Comparison of ENCODE assay signal across 25 cellular contexts in the genomic region with DNA sequence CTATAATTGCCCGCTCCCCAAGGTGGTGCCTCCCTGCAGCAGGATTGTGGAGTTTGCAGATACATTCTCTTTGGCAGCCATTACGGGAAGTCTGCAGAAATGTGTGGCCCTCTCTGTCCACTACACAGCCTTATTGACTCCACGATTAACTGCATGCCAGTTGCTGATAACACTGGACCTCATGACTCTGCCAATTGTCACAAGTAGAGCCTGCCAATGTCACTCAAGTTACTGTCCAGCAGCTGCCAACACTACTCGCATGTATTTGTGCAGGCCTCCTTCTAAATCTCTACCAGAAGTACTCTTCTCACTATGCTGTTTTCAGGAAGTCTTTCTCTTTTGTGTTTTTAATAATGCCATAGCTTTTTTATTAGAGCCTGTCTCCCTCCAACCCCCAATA.
"Had no signal": no experiment of that assay in that cellular context is flagged by ENCODE, and none has a peak within 500 bp of the region (broad histone marks: within the 10 kb centered on the region; RNA-seq: fewer than 3 reads in every experiment).

No MANE protein-coding gene starts in this region.

- H3K36me3 ChIP-seq: neural progenitor cell, stomach, tibial artery, upper lobe of right lung had no signal

- H3K9me3 ChIP-seq: stomach, tibial artery, upper lobe of right lung had no signal

- H3K27me3 ChIP-seq: neural progenitor cell, stomach, tibial artery, upper lobe of right lung had no signal

- H3K4me3 ChIP-seq: neural progenitor cell, smooth muscle cell, stomach, tibial artery, upper lobe of right lung had no signal

- ATAC-seq: activated CD4-positive, alpha-beta T cell treated with anti-CD3 and anti-CD28 coated beads for 36 hours; activated CD8-positive, alpha-beta memory T cell treated with anti-CD3 and anti-CD28 coated beads, Interleukin-2, amount 10 ng/mL, durations not matched to agents 7 days and 5 days; activated CD8-positive, alpha-beta T cell treated with anti-CD3 and anti-CD28 coated beads, Interleukin-2, amount 10 ng/mL, durations not matched to agents 7 days and 5 days; activated naive CD8-positive, alpha-beta T cell treated with anti-CD3 and anti-CD28 coated beads, Interleukin-2, amount 50 U/mL, for 24 hours; natural killer cell; sciatic nerve; stimulated activated naive B cell treated with anti-CD40 and anti-IgM and Interleukin-4, amounts not matched to agents 10 μg/mL and 1 μg/mL and 100 μg/mL, for 72 hours; upper lobe of right lung had no signal

- H3K4me1 ChIP-seq: neural progenitor cell, parathyroid adenoma, stomach, tibial artery, upper lobe of right lung had no signal

- DNase-seq: activated CD4-positive, alpha-beta T cell treated with anti-CD3 and anti-CD28 coated beads for 36 hours; activated CD4-positive, CD25-positive, alpha-beta regulatory T cell; activated CD8-positive, alpha-beta memory T cell treated with anti-CD3 and anti-CD28 coated beads, Interleukin-2, amount 10 ng/mL, durations not matched to agents 7 days and 5 days; activated CD8-positive, alpha-beta T cell treated with anti-CD3 and anti-CD28 coated beads, Interleukin-2, amount 10 ng/mL, durations not matched to agents 7 days and 5 days; activated naive CD8-positive, alpha-beta T cell treated with anti-CD3 and anti-CD28 coated beads, Interleukin-2, amount 50 U/mL, for 24 hours; activated T-cell treated with anti-CD3 and anti-CD28 coated beads, Interleukin-2, amount 50 U/mL, for 48 hours; amygdala; central memory CD4-positive, alpha-beta T cell; head of caudate nucleus; kidney glomerular epithelial cell; midbrain; natural killer cell; occipital lobe; stimulated activated CD4-positive, alpha-beta T cell treated with anti-CD3 and anti-CD28 coated beads, Interleukin-1b, Interleukin-23, amount 100 ng/mL, for 48 hours; stimulated activated CD4-positive, alpha-beta T cell treated with anti-CD3 and anti-CD28 coated beads, Interleukin-4, amount 100 ng/mL, for 4 hours; stimulated activated CD8-positive, alpha-beta memory T cell treated with anti-CD3 and anti-CD28 coated beads, Interleukin-4, amount 100 ng/mL, for 48 hours; stimulated activated naive B cell treated with anti-CD40 and anti-IgM and Interleukin-4, amounts not matched to agents 10 μg/mL and 1 μg/mL and 100 μg/mL, for 72 hours; stomach; T-helper 1 cell; tibial artery; upper lobe of right lung had no signal

- H3K27ac ChIP-seq: neural progenitor cell, parathyroid adenoma, stomach, tibial artery, upper lobe of right lung had no signal
